ENCODE assay signal across 10 cellular contexts in the genomic region with DNA sequence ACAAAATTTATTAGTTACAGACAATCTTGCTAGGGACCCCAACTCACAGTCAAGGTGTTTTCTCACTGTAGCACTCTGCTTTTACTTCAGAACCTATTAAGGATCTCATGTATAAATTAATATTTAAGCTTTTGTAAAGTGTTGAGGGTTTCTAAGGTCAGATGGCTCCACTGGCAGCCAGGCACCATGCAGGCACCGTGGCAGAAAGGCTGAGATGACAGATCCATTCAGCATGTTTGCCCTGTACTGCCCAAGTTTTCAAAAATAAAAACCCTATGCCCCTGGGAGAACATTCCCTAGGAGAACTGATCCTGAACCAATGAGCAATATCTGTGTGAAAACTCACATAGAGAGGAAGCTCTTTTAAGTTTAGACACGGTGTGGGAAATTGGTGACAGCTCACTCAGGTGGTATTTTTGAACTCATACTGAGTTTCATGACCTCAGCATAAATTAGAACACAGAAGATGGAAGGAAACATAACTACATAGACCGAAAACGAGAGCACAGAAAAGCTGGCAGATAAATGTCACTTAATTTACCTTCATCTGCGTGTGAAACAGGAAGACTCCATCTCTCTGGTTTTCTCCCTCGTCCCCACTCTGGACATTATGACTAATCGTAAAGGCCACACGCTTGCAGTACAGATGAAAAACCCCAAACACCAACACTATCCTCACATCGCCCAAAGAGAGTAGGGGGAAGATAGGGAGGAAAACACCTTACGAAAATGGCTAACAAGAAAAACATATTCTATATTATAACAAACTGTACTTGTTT.
DNase-seq lines count a peak whose midpoint lies in the region; ATAC-seq lines count a peak whose summit lies in the region.
"Had no signal": no experiment of that assay in that cellular context is flagged by ENCODE, and none has a peak within 500 bp of the region (broad histone marks: within the 10 kb centered on the region; RNA-seq: fewer than 3 reads in every experiment).

No MANE protein-coding gene starts in this region.

- H3K4me3 Mint-ChIP-seq in activated CD8-positive, alpha-beta T cell treated with anti-CD3 and anti-CD28 coated beads, Interleukin-2, amount 10 ng/mL, durations not matched to agents 7 days and 5 days = peak overlapping the region; percentile 37

- H3K27ac ChIP-seq in thymus (ENCODE audit: low read depth) = peak overlapping the region; percentile 58
- H3K27ac ChIP-seq: C4-2B had no signal

- H3K27ac Mint-ChIP-seq in activated CD8-positive, alpha-beta T cell treated with anti-CD3 and anti-CD28 coated beads, Interleukin-2, amount 10 ng/mL, durations not matched to agents 7 days and 5 days = peak overlapping the region; percentile 84

- no peaks in the 10 kb centered on the region for H3K9me3 Mint-ChIP-seq in activated CD8-positive, alpha-beta T cell treated with anti-CD3 and anti-CD28 coated beads, Interleukin-2, amount 10 ng/mL, durations not matched to agents 7 days and 5 days (ENCODE audit: insufficient read depth)

- H3K36me3 Mint-ChIP-seq in activated CD8-positive, alpha-beta T cell treated with anti-CD3 and anti-CD28 coated beads, Interleukin-2, amount 10 ng/mL, durations not matched to agents 7 days and 5 days (ENCODE audit: low read depth) = no peaks in the 10 kb centered on the region

- POLR2A ChIA-PET in activated CD8-positive, alpha-beta T cell treated with anti-CD3 and anti-CD28 coated beads, Interleukin-2, amount 10 ng/mL, durations not matched to agents 7 days and 5 days (lab: Charles Lee) = interaction anchor here (0.7 to 6.2 kb wide), 6 partner anchors 8 to 489 kb away, joined by 3 to 36 read pairs (median 5); no protein-coding TSS in a partner anchor

- WGBS in thymus = 62% methylated on average over 10 of the region's 10 CpGs

- no peaks in the 10 kb centered on the region for H3K9me3 ChIP-seq in thymus (ENCODE audit: control insufficient read depth)

- H3K4me1 ChIP-seq in thymus (ENCODE audit: control insufficient read depth, insufficient read depth, low read length) = peaks cover 28% of the 10 kb centered on the region

- peaks cover 53% of the 10 kb centered on the region for H3K4me1 Mint-ChIP-seq in activated CD8-positive, alpha-beta T cell treated with anti-CD3 and anti-CD28 coated beads, Interleukin-2, amount 10 ng/mL, durations not matched to agents 7 days and 5 days (ENCODE audit: low read depth)

- peak; percentile 49 for DNase-seq in stimulated activated CD4-positive, alpha-beta T cell treated with anti-CD3 and anti-CD28 coated beads, Interleukin-15, amount 100 ng/mL, for 24 hours
- no peak for DNase-seq in stimulated activated CD4-positive, alpha-beta T cell treated with anti-CD3 and anti-CD28 coated beads, Interleukin-4, amount 100 ng/mL, for 1 hour
- DNase-seq in activated CD8-positive, alpha-beta T cell treated with anti-CD3 and anti-CD28 coated beads, Interleukin-2, amount 10 ng/mL, durations not matched to agents 7 days and 5 days = peak; percentile 50
- DNase-seq in effector CD8-positive, alpha-beta T cell (lab: John Stamatoyannopoulos, UW) = no peak
- DNase-seq in DMS153 treated with DMSO at 0.1 percent for 48 hours (lab: John Stamatoyannopoulos, UW; ENCODE audit: unreplicated experiment) (no peak), GM19240 (ENCODE audit: insufficient read length, low spot score) (no peak)
- DNase-seq: NCI-H748 treated with DMSO at 0.1 percent for 48 hours had no signal

- CTCF ChIA-PET in activated CD8-positive, alpha-beta T cell treated with anti-CD3 and anti-CD28 coated beads, Interleukin-2, amount 10 ng/mL, durations not matched to agents 7 days and 5 days (lab: Charles Lee) = interaction anchor here (0.7 to 2.6 kb wide), 7 partner anchors 9 to 212 kb away, joined by 3 to 15 read pairs (median 3); a partner anchor contains a TSS

- no peaks in the 10 kb centered on the region for H3K27me3 ChIP-seq in thymus (ENCODE audit: control insufficient read depth, insufficient read depth)

- no peaks in the 10 kb centered on the region for H3K36me3 ChIP-seq in thymus (ENCODE audit: control insufficient read depth, insufficient read depth)

- H3K4me3 ChIP-seq in thymus (ENCODE audit: low read length) = no peak overlapping the region

- ATAC-seq in HG03045 (IDR thresholded peaks at IDR 0.05; ENCODE audit: unreplicated experiment) = peak; percentile 74
- peak; percentile 42 for ATAC-seq in activated CD8-positive, alpha-beta T cell treated with anti-CD3 and anti-CD28 coated beads, Interleukin-2, amount 10 ng/mL, durations not matched to agents 7 days and 5 days

- no peaks in the 10 kb centered on the region for H3K27me3 Mint-ChIP-seq in activated CD8-positive, alpha-beta T cell treated with anti-CD3 and anti-CD28 coated beads, Interleukin-2, amount 10 ng/mL, durations not matched to agents 7 days and 5 days (ENCODE audit: low read depth)

Comparison
In these comparisons a context has a peak if more than half of its experiments do, and no peak if none do; other contexts are left out.
1. DNase-seq: peak in stimulated activated CD4-positive, alpha-beta T cell treated with anti-CD3 and anti-CD28 coated beads, Interleukin-15, amount 100 ng/mL, for 24 hours (single experiment) and activated CD8-positive, alpha-beta T cell treated with anti-CD3 and anti-CD28 coated beads, Interleukin-2, amount 10 ng/mL, durations not matched to agents 7 days and 5 days (single experiment); none in stimulated activated CD4-positive, alpha-beta T cell treated with anti-CD3 and anti-CD28 coated beads, Interleukin-4, amount 100 ng/mL, for 1 hour (single experiment), effector CD8-positive, alpha-beta T cell (single experiment), DMS153 treated with DMSO at 0.1 percent for 48 hours (single experiment) and GM19240 (single experiment).